ENCODE assay signal across 9 cellular contexts in genomic region chr3:175150812-175151411, GRCh38.
A peak's percentile ranks its signal among the peaks of the same experiment; 100 is the strongest.
DNase-seq lines count a peak whose midpoint lies in the region; ATAC-seq and TF ChIP-seq lines count a peak whose summit lies in the region.
"Had no signal": no experiment of that assay in that cellular context is flagged by ENCODE, and none has a peak within 500 bp of the region (broad histone marks: within the 10 kb centered on the region; RNA-seq: fewer than 3 reads in every experiment).

No MANE protein-coding gene starts in this region.

- ATAC-seq in HG03095 (IDR thresholded peaks at IDR 0.05; ENCODE audit: unreplicated experiment), result no peak

- no peaks in the 10 kb centered on the region for H3K4me1 ChIP-seq in colonic mucosa
- H3K4me1 ChIP-seq in suprapubic skin, result peaks cover 6% of the 10 kb centered on the region

- no peak overlapping the region for H3K4me3 ChIP-seq in colonic mucosa
- H3K4me3 ChIP-seq in suprapubic skin, result no peak overlapping the region

- intact Hi-C loops in colonic mucosa (cut with DNase I), result no loop called here

- H3K27me3 ChIP-seq in colonic mucosa, result no peaks in the 10 kb centered on the region
- no peaks in the 10 kb centered on the region for H3K27me3 ChIP-seq in suprapubic skin

- H3K27ac ChIP-seq in colonic mucosa (peak overlapping the region; percentile 10), suprapubic skin (peak overlapping the region; percentile 15)

- TF ChIP-seq CTCF in colonic mucosa (IDR thresholded peaks at IDR 0.05) (no peak), suprapubic skin (IDR thresholded peaks at IDR 0.05) (no peak)

- DNase-seq in NCI-H187 treated with DMSO at 0.1 percent for 48 hours (lab: John Stamatoyannopoulos, UW) (peak; percentile 23), NCI-H187 (lab: John Stamatoyannopoulos, UW) (no peak), NCI-H510A treated with DMSO at 0.1 percent for 48 hours (lab: John Stamatoyannopoulos, UW) (peak; percentile 83), colonic mucosa (peak; percentile 35), suprapubic skin (ENCODE audit: low spot score in 2 of 2) (no peak), HCEC 1CT (no peak), superior temporal gyrus (ENCODE audit: extremely low spot score) (no peak)
- DNase-seq: stimulated activated CD8-positive, alpha-beta memory T cell treated with anti-CD3 and anti-CD28 coated beads, Interleukin-4, amount 100 ng/mL, for 48 hours had no signal

- no peak overlapping the region for H3K9ac ChIP-seq in colonic mucosa (ENCODE audit: low read depth in 2 of 2, low read length in 2 of 2)

- TF ChIP-seq EP300 in suprapubic skin (IDR thresholded peaks at IDR 0.05), result no peak

- TF ChIP-seq POLR2A in suprapubic skin (IDR thresholded peaks at IDR 0.05), result no peak

- H3K9me3 ChIP-seq in colonic mucosa (no peaks in the 10 kb centered on the region), suprapubic skin (no peaks in the 10 kb centered on the region)

- WGBS in suprapubic skin, result 52% methylated on average over 4 of the region's 4 CpGs

- H3K36me3 ChIP-seq in colonic mucosa, result no peaks in the 10 kb centered on the region
- H3K36me3 ChIP-seq in suprapubic skin, result no peaks in the 10 kb centered on the region

Comparison
In these comparisons a context has a peak if more than half of its experiments do, and no peak if none do; other contexts are left out.
1. DNase-seq: peak in NCI-H187 treated with DMSO at 0.1 percent for 48 hours (single experiment), NCI-H510A treated with DMSO at 0.1 percent for 48 hours (single experiment) and colonic mucosa (single experiment); none in NCI-H187 (0 of 2), suprapubic skin (0 of 2), HCEC 1CT (single experiment) and superior temporal gyrus (single experiment).